Comparison of ENCODE assay signal across 8 cellular contexts in the genomic region with DNA sequence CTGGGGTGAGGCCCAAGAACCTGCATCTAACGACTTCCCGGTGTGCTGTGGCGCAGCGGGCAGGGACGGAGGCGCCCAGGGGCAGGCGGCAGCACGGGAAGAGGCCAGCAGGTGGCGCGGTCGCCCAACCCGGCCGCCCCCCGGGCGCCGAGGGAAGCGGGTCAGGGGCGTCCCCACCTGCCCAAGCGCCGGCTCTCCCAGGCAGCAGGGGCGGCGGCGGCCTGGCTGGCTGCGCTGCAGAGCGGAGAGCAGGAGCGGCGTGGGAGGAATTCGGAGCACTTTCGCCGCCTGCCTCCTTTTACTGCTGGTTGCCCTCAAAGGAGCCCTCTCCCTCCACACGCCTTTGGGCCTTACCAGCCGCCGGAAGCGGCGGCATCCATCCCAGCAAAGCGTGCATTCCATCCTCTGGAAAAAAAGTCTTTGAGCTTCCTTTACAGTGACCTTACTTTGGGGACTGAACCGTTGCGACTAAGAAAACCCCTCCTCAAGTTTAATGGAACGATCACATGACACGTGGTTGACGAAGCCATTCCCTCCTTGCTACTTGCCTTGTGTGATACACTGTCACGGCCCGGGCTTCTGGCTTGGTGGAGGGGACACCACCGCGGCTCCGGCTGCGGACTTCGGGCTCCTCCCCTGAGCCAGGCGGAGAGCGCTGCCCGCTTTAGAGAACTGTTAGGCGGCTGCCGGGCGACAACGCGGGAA.
DNase-seq lines count a peak whose midpoint lies in the region; ATAC-seq and TF ChIP-seq lines count a peak whose summit lies in the region.

No MANE protein-coding gene starts in this region.

- H2AFZ ChIP-seq in SU-DHL-6 (ENCODE audit: low read depth, low read length, severe bottlenecking): peak overlapping the region; percentile 21

- H3K9me3 ChIP-seq in SU-DHL-6 (ENCODE audit: insufficient read depth, low read length) (no peaks in the 10 kb centered on the region), sigmoid colon (no peaks in the 10 kb centered on the region)

- H3K4me3 ChIP-seq in SU-DHL-6 (ENCODE audit: insufficient read depth, low read length, poor library complexity, severe bottlenecking) (no peak overlapping the region), sigmoid colon (peak overlapping the region in 3 of 4 donors; percentile 36 to 50 (median 50))

- intact Hi-C loops in sigmoid colon (cut with DNase I): loop anchor here (1.0 to 10.0 kb wide), 2 partner anchors 176 to 273 kb away; no protein-coding TSS in a partner anchor

- 5 to 7% methylated on average over 56 of the region's 56 CpGs for WGBS in sigmoid colon, 2 donors

- peak overlapping the region; percentile 19 for H3K4me2 ChIP-seq in SU-DHL-6 (ENCODE audit: low read depth, low read length, poor library complexity, severe bottlenecking)

- no peaks in the 10 kb centered on the region for H3K79me2 ChIP-seq in SU-DHL-6 (ENCODE audit: insufficient read depth, low read length)

- H3F3A ChIP-seq in SU-DHL-6 (ENCODE audit: insufficient read depth): peaks cover 8% of the 10 kb centered on the region; the same call in 1 of the 2 replicates

- no peak for TF ChIP-seq POLR2A in sigmoid colon (IDR thresholded peaks at IDR 0.05)

- TF ChIP-seq EP300 in sigmoid colon (IDR thresholded peaks at IDR 0.05): no peak

- TF ChIP-seq CTCF in SU-DHL-6 (IDR thresholded peaks at IDR 0.05; ENCODE audit: insufficient read depth, low read length, poor library complexity, severe bottlenecking) (peak; percentile 67), sigmoid colon (IDR thresholded peaks at IDR 0.05) (peak; percentile 32 to 96 (median 48))

- H4K20me1 ChIP-seq in SU-DHL-6 (ENCODE audit: low read depth, low read length): no peaks in the 10 kb centered on the region

- ATAC-seq in GM19351 (IDR thresholded peaks at IDR 0.05; ENCODE audit: unreplicated experiment) (peak; percentile 64), HG03565 (IDR thresholded peaks at IDR 0.05; ENCODE audit: unreplicated experiment) (peak; percentile 49)

- no peaks in the 10 kb centered on the region for H3K9me2 ChIP-seq in SU-DHL-6 (replicated peaks; ENCODE audit: insufficient read depth, low read length)

- H3K4me1 ChIP-seq in sigmoid colon: peaks cover 0 to 13% (median 12%) of the 10 kb centered on the region in 4 donors

- no peak overlapping the region for H3K27ac ChIP-seq in SU-DHL-6 (ENCODE audit: low read depth, low read length)
- H3K27ac ChIP-seq in sigmoid colon: peak overlapping the region in 1 of 4 donors; percentile 22

- DNase-seq in AG20443 (ENCODE audit: low spot score): peak; percentile 91
- peak; percentile 4 for DNase-seq in amniotic epithelial cell (ENCODE audit: low read depth)
- DNase-seq in hypothalamus (lab: John Stamatoyannopoulos, UW): peak in 43 of 51 donors; percentile 8 to 78 (median 42)
- DNase-seq in sigmoid colon: peak; percentile 69
- no peak for DNase-seq in NCI-H1930 (lab: John Stamatoyannopoulos, UW)

- H3K36me3 ChIP-seq in SU-DHL-6 (ENCODE audit: low read length) (no peaks in the 10 kb centered on the region), sigmoid colon (no peaks in the 10 kb centered on the region)

- H3K9ac ChIP-seq in SU-DHL-6 (ENCODE audit: low read length): 0 out of 2 replicates have a peak overlapping the region, but pooled peaks have one; percentile 7

- no peaks in the 10 kb centered on the region for H3K27me3 ChIP-seq in SU-DHL-6 (ENCODE audit: low read length)
- peaks cover 0 to 24% (median 0%) of the 10 kb centered on the region in 3 donors for H3K27me3 ChIP-seq in sigmoid colon

Comparison
In these comparisons a context has a peak if more than half of its experiments do, and no peak if none do; other contexts are left out.
1. DNase-seq: peak in AG20443 (single experiment), amniotic epithelial cell (single experiment), hypothalamus (43 of 51) and sigmoid colon (single experiment); none in NCI-H1930 (0 of 2).